Comparison of ENCODE assay signal across 30 cellular contexts in the genomic region with DNA sequence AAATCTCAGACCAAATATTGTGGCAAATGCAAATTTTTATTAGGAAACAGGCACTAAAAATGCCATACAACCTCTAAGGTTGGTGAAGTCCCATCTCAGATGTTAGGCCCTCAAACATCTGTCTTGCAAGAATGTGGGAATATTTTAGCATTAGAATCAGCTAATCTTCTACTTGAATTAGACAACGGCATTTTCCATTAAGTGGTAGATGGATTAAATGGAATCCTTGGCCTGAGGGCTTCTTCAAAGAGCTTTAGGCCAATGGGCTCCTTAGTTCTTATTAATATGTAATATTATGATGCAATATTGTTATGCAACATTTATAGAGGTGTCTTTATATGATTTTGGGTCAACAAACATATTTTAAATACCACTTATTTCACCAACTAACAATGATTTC.
"Had no signal": no experiment of that assay in that cellular context is flagged by ENCODE, and none has a peak within 500 bp of the region (broad histone marks: within the 10 kb centered on the region; RNA-seq: fewer than 3 reads in every experiment).

No MANE protein-coding gene starts in this region.

- H3K36me3 ChIP-seq: SJCRH30 had no signal

- H3K27me3 ChIP-seq: SJCRH30 had no signal

- H3K27ac ChIP-seq: SJCRH30 had no signal

- DNase-seq: activated B cell treated with CpG ODN at 0.5 μM for 24 hours; activated CD4-positive, alpha-beta memory T cell treated with anti-CD3 and anti-CD28 coated beads for 36 hours; activated CD4-positive, alpha-beta T cell treated with anti-CD3 and anti-CD28 coated beads for 4 hours; activated CD4-positive, alpha-beta T cell treated with anti-CD3 and anti-CD28 coated beads, Interleukin-2, amount 50 U/mL, for 1 hour; activated CD4-positive, CD25-positive, alpha-beta regulatory T cell treated with anti-CD3 and anti-CD28 coated beads, Interleukin-2, amount 50 U/mL, for 72 hours; activated CD8-positive, alpha-beta memory T cell treated with anti-CD3 and anti-CD28 coated beads, Interleukin-2, amount 50 U/mL, for 4 hours; activated gamma-delta T cell treated with Interleukin-2 at 50 U/mL for 16 hours; activated naive CD4-positive, alpha-beta T cell treated with anti-CD3 and anti-CD28 coated beads for 36 hours; activated naive CD8-positive, alpha-beta T cell treated with anti-CD3 and anti-CD28 coated beads, Interleukin-2, amount 50 U/mL, for 24 hours; activated T-cell treated with anti-CD3 and anti-CD28 coated beads for 4 hours; activated T-cell treated with anti-CD3 and anti-CD28 coated beads, Interleukin-2, amount 50 U/mL, for 4 hours; anterior cingulate cortex; caudate nucleus; MM.1S; MV-4-11; NCI-H1092; NCI-H1436 treated with DMSO at 0.1 percent for 48 hours; NCI-H1694 treated with DMSO at 0.1 percent for 48 hours; NCI-H2029; NCI-H345; NCI-H524 treated with DMSO at 0.1 percent for 48 hours; SHP77; SJCRH30; SK-N-SH had no signal

- H3K4me3 Mint-ChIP-seq: activated B cell treated with CpG ODN at 0.5 μM for 24 hours; activated CD4-positive, alpha-beta memory T cell treated with anti-CD3 and anti-CD28 coated beads for 36 hours; activated naive CD4-positive, alpha-beta T cell treated with anti-CD3 and anti-CD28 coated beads for 36 hours; activated naive CD8-positive, alpha-beta T cell; activated naive CD8-positive, alpha-beta T cell treated with anti-CD3 and anti-CD28 coated beads, Interleukin-2, amount 50 U/mL, for 24 hours; activated T-cell treated with anti-CD3 and anti-CD28 coated beads, Interleukin-2, amount 50 U/mL, for 4 hours; activated T-helper 1 cell treated with anti-CD3 and anti-CD28 coated beads, Interleukin-12 subunit alpha, Interleukin-12 subunit beta, Interleukin-2, Interleukin-4 antibody, amounts not matched to agents 30 ng/mL and 10 ng/mL and 1 ng/mL, durations not matched to agents 14 hours and 24 hours and 36 hours; brain; T-helper 1 cell treated with Interleukin-12 subunit alpha and Interleukin-12 subunit beta and Interleukin-4 antibody, amounts not matched to agents 30 μg/mL and 1 μg/mL, for 36 hours; T-helper 2 cell treated with Interferon-gamma antibody and Interleukin-4, amounts not matched to agents 5 μg/mL and 100 μg/mL, for 36 hours had no signal

- H3K9me2 ChIP-seq: SK-N-SH had no signal

- H3K9me3 ChIP-seq: SJCRH30, SK-N-SH had no signal

- H3K4me1 Mint-ChIP-seq: activated B cell treated with CpG ODN at 0.5 μM for 24 hours; activated naive CD8-positive, alpha-beta T cell treated with anti-CD3 and anti-CD28 coated beads, Interleukin-2, amount 50 U/mL, for 24 hours; brain had no signal

- ATAC-seq: activated naive CD8-positive, alpha-beta T cell treated with anti-CD3 and anti-CD28 coated beads, Interleukin-2, amount 50 U/mL, for 24 hours; activated T-cell treated with anti-CD3 and anti-CD28 coated beads, Interleukin-2, amount 50 U/mL, for 4 hours; Panc1 had no signal

- H3K36me3 Mint-ChIP-seq: activated CD4-positive, alpha-beta memory T cell treated with anti-CD3 and anti-CD28 coated beads for 36 hours; activated naive CD8-positive, alpha-beta T cell; brain had no signal

- H3K4me2 ChIP-seq: SK-N-SH had no signal

- H3K9ac ChIP-seq: SK-N-SH had no signal

- H3K27ac Mint-ChIP-seq: activated B cell treated with CpG ODN at 0.5 μM for 24 hours; activated CD4-positive, alpha-beta memory T cell treated with anti-CD3 and anti-CD28 coated beads for 36 hours; activated naive CD4-positive, alpha-beta T cell treated with anti-CD3 and anti-CD28 coated beads for 36 hours; activated naive CD8-positive, alpha-beta T cell; activated naive CD8-positive, alpha-beta T cell treated with anti-CD3 and anti-CD28 coated beads, Interleukin-2, amount 50 U/mL, for 24 hours; activated T-helper 1 cell treated with anti-CD3 and anti-CD28 coated beads, Interleukin-12 subunit alpha, Interleukin-12 subunit beta, Interleukin-2, Interleukin-4 antibody, amounts not matched to agents 30 ng/mL and 10 ng/mL and 1 ng/mL, durations not matched to agents 14 hours and 24 hours and 36 hours; brain; T-helper 1 cell treated with Interleukin-12 subunit alpha and Interleukin-12 subunit beta and Interleukin-4 antibody, amounts not matched to agents 30 μg/mL and 1 μg/mL, for 36 hours; T-helper 2 cell treated with Interferon-gamma antibody and Interleukin-4, amounts not matched to agents 5 μg/mL and 100 μg/mL, for 36 hours had no signal

- H3K4me3 ChIP-seq: SJCRH30 had no signal

- H3K27me3 Mint-ChIP-seq: activated B cell treated with CpG ODN at 0.5 μM for 24 hours; activated CD4-positive, alpha-beta memory T cell treated with anti-CD3 and anti-CD28 coated beads for 36 hours; activated naive CD8-positive, alpha-beta T cell; activated naive CD8-positive, alpha-beta T cell treated with anti-CD3 and anti-CD28 coated beads, Interleukin-2, amount 50 U/mL, for 24 hours; brain had no signal

- H3K9me3 Mint-ChIP-seq: activated CD4-positive, alpha-beta memory T cell treated with anti-CD3 and anti-CD28 coated beads for 36 hours; activated naive CD4-positive, alpha-beta T cell treated with anti-CD3 and anti-CD28 coated beads for 36 hours; activated naive CD8-positive, alpha-beta T cell treated with anti-CD3 and anti-CD28 coated beads, Interleukin-2, amount 50 U/mL, for 24 hours; activated T-cell treated with anti-CD3 and anti-CD28 coated beads, Interleukin-2, amount 50 U/mL, for 4 hours; activated T-helper 1 cell treated with anti-CD3 and anti-CD28 coated beads, Interleukin-12 subunit alpha, Interleukin-12 subunit beta, Interleukin-2, Interleukin-4 antibody, amounts not matched to agents 30 ng/mL and 10 ng/mL and 1 ng/mL, durations not matched to agents 14 hours and 24 hours and 36 hours; brain; T-helper 1 cell treated with Interleukin-12 subunit alpha and Interleukin-12 subunit beta and Interleukin-4 antibody, amounts not matched to agents 30 μg/mL and 1 μg/mL, for 36 hours had no signal

- H3K4me1 ChIP-seq: SJCRH30 had no signal
